Comparison of ENCODE assay signal across 23 cellular contexts in the genomic region with DNA sequence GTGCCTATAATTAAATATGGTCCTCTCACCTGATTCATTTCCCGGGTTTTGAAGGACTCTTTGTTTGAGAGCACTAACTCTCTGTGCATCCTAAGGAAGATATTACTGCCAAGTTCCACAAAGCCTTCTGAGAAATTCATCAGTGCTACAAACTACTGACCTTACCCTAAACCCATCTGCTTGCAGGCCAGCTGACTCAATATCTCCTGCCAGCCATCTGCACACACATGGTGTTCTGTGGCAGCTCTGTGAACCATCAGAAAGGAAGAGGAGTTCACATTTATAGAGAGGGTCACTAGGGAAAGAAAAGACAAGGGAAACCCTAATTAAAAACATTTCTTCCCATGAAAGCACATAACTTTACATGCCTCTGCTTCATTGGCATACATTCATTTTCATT.
DNase-seq lines count a peak whose midpoint lies in the region; ATAC-seq and TF ChIP-seq lines count a peak whose summit lies in the region.
"Had no signal": no experiment of that assay in that cellular context is flagged by ENCODE, and none has a peak within 500 bp of the region (broad histone marks: within the 10 kb centered on the region; RNA-seq: fewer than 3 reads in every experiment).

No MANE protein-coding gene starts in this region.

- H3K27me3 ChIP-seq in GM23248 (replicated peaks; ENCODE audit: insufficient read depth) (no peaks in the 10 kb centered on the region), esophagus squamous epithelium (no peaks in the 10 kb centered on the region)
- H3K27me3 ChIP-seq: pancreas, suprapubic skin had no signal

- WGBS in GM23248 (ENCODE audit: low coverage in 1 of 2, low lambda C conversion rate in 2 of 2, missing lambda C conversion rate in 2 of 2), 2 experiments = 45 to 61% methylated on average over 1 of the region's 1 CpG
- WGBS in esophagus squamous epithelium, 2 donors = 68 to 74% methylated on average over 1 of the region's 1 CpG

- H3K36me3 ChIP-seq in GM23248 (ENCODE audit: low read depth) (no peaks in the 10 kb centered on the region), esophagus squamous epithelium (no peaks in the 10 kb centered on the region)
- H3K36me3 ChIP-seq: pancreas, suprapubic skin had no signal

- intact Hi-C loops in esophagus squamous epithelium (cut with DNase I) = no loop called here

- H3K9me2 ChIP-seq in GM23248 (ENCODE audit: insufficient read depth) = no peaks in the 10 kb centered on the region

- no peaks in the 10 kb centered on the region for H3F3A ChIP-seq in GM23248 (ENCODE audit: insufficient read depth)

- no peak overlapping the region for H3K4me2 ChIP-seq in GM23248 (ENCODE audit: unreplicated experiment)

- no peaks in the 10 kb centered on the region for H3K79me2 ChIP-seq in GM23248 (ENCODE audit: insufficient read depth)

- no peak for TF ChIP-seq POLR2A in esophagus squamous epithelium (IDR thresholded peaks at IDR 0.05)

- no peak for ATAC-seq in HG03571 (IDR thresholded peaks at IDR 0.05; ENCODE audit: unreplicated experiment)
- ATAC-seq: activated CD8-positive, alpha-beta T cell treated with anti-CD3 and anti-CD28 coated beads, Interleukin-2, amount 10 ng/mL, durations not matched to agents 7 days and 5 days; pancreas; stimulated activated memory B cell treated with anti-CD40 and anti-IgM and Interleukin-4, amounts not matched to agents 10 μg/mL and 1 μg/mL and 100 μg/mL, for 72 hours; T-helper 17 cell had no signal

- H3K9me3 ChIP-seq in GM23248 (ENCODE audit: low read depth) = no peaks in the 10 kb centered on the region
- H3K9me3 ChIP-seq in esophagus squamous epithelium = no peaks in the 10 kb centered on the region
- H3K9me3 ChIP-seq: pancreas, suprapubic skin had no signal

- no peak overlapping the region for H3K9ac ChIP-seq in GM23248

- H3K4me1 ChIP-seq in GM23248 (ENCODE audit: insufficient read depth) = peaks cover 9% of the 10 kb centered on the region
- no peaks in the 10 kb centered on the region for H3K4me1 ChIP-seq in esophagus squamous epithelium
- H3K4me1 ChIP-seq: pancreas, suprapubic skin had no signal

- H3K4me3 ChIP-seq in AG10803 (ENCODE audit: low read length) (no peak overlapping the region), GM23248 (no peak overlapping the region), esophagus squamous epithelium (no peak overlapping the region)
- H3K4me3 ChIP-seq: pancreas, SK-N-MC, suprapubic skin had no signal

- DNase-seq in AG10803 (ENCODE audit: low read depth) (peak; percentile 44), GM23248 (peak; percentile 4), amniotic epithelial cell (ENCODE audit: low read depth) (peak; percentile 10), iris pigment epithelial cell (ENCODE audit: low read depth) (peak; percentile 55), HUDEP-2 (lab: John Stamatoyannopoulos, UW; ENCODE audit: unreplicated experiment in 76 of 76) (no peak), esophagus squamous epithelium (lab: John Stamatoyannopoulos, UW) (no peak), COLO668 (lab: John Stamatoyannopoulos, UW; ENCODE audit: unreplicated experiment) (no peak)
- DNase-seq: activated CD8-positive, alpha-beta T cell treated with anti-CD3 and anti-CD28 coated beads, Interleukin-2, amount 10 ng/mL, durations not matched to agents 7 days and 5 days; activated T-cell treated with anti-CD3 and anti-CD28 coated beads for 4 hours; aorta; C1 segment of cervical spinal cord; central memory CD4-positive, alpha-beta T cell; head of caudate nucleus; NCI-H187; NCI-H526; pancreas; RPMI8226; stimulated activated CD4-positive, alpha-beta T cell treated with anti-CD3 and anti-CD28 coated beads, Interleukin-4, amount 100 ng/mL, for 4 hours; T-helper 17 cell had no signal

- in situ Hi-C loops in GM23248 (cut with MboI) = no loop called here

- TF ChIP-seq CTCF in AG10803 (conservative IDR thresholded peaks at IDR 0.05; ENCODE audit: low read length) (no peak), esophagus squamous epithelium (IDR thresholded peaks at IDR 0.05) (no peak)

- H2AFZ ChIP-seq in GM23248 = no peak overlapping the region

- H3K27ac ChIP-seq in GM23248 (no peak overlapping the region), esophagus squamous epithelium (no peak overlapping the region)
- H3K27ac ChIP-seq: pancreas, SK-N-MC, suprapubic skin had no signal

- no peaks in the 10 kb centered on the region for H4K20me1 ChIP-seq in GM23248 (ENCODE audit: insufficient read depth)

Comparison
In these comparisons a context has a peak if more than half of its experiments do, and no peak if none do; other contexts are left out.
1. DNase-seq: peak in AG10803 (single experiment), GM23248 (single experiment), amniotic epithelial cell (single experiment) and iris pigment epithelial cell (single experiment); none in HUDEP-2 (0 of 76), esophagus squamous epithelium (single experiment) and COLO668 (single experiment).